ENCODE assay signal across 18 cellular contexts in the genomic region with DNA sequence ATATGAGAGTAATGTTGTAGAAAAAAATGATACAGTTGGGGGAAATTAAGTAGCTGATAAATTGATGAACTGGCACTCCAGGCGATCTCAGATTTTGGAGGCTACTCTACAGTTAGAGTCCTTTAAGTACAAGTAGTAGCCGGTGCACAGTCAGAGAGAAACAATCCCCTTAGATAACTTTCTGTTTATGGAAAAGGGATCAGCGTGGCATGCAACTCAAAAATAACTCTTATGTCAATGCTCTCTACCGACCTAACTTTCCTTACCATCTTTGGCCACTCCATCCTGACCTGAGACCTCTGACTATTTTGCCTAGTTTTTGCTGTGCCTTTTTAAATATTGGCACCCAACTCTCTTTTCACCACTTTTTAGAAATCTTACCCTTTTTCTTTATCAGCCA.
"Had no signal": no experiment of that assay in that cellular context is flagged by ENCODE, and none has a peak within 500 bp of the region (broad histone marks: within the 10 kb centered on the region; RNA-seq: fewer than 3 reads in every experiment).

No MANE protein-coding gene starts in this region.

- H3K27ac ChIP-seq: KMS-11, SJSA1, SK-N-MC had no signal

- H3K9ac ChIP-seq: KMS-11 had no signal

- H3K4me3 ChIP-seq: SJSA1, SK-N-MC had no signal

- H3K9me3 ChIP-seq: SJSA1 had no signal

- H3K27me3 ChIP-seq: SJSA1 had no signal

- H3K36me3 ChIP-seq: SJSA1 had no signal

- H3K4me1 ChIP-seq: SJSA1 had no signal

- ATAC-seq: HepG2 had no signal

- H3K4me2 ChIP-seq: KMS-11 had no signal

- DNase-seq: IMR-90, Kasumi-1, MM.1S, NCI-H1092 treated with DMSO at 0.1 percent for 48 hours, NCI-H1436, NCI-H187 treated with DMSO at 0.1 percent for 48 hours, NCI-H2029 treated with DMSO at 0.1 percent for 48 hours, NCI-H2227 treated with DMSO at 0.1 percent for 48 hours, NCI-H524, NCI-H526 treated with DMSO at 0.1 percent for 48 hours, NCI-H748 treated with DMSO at 0.1 percent for 48 hours, Right ventricle myocardium superior, RPMI8226, SIG-M5 had no signal
